In genomic region chr1:161153682-161154337, GRCh38 we compare ENCODE assay signal across 1 cellular context.
TF ChIP-seq lines count a peak whose summit lies in the region.

TSS of gene UFC1 (plus strand) at chr1:161153978. CDS start at chr1:161153998, 20 bp downstream.

TF ChIP-seq in K562, 482 proteins besides CTCF, POLR2A, EP300 and RAD21 (continued from another document and continues in another):
- TF ChIP-seq CHD7 (IDR thresholded peaks at IDR 0.05; ENCODE audit: low read depth, low read length), result no peak
- TF ChIP-seq CCNT2 (IDR thresholded peaks at IDR 0.05; ENCODE audit: borderline replicate concordance, extremely low read depth, insufficient read length, low read depth, low read length), result no peak
- peak; percentile 61 for TF ChIP-seq ETV1 (tag; conservative IDR thresholded peaks at IDR 0.05; ENCODE audit: low read depth)
- no peak for TF ChIP-seq SRSF1 (IDR thresholded peaks at IDR 0.05; ENCODE audit: low read depth, low read length)
- TF ChIP-seq TRIM24 (IDR thresholded peaks at IDR 0.05), result peak; percentile 17 to 93; a peak in 3 of 4 replicates
- no peak for TF ChIP-seq PTBP1 (IDR thresholded peaks at IDR 0.05; ENCODE audit: low read depth, low read length)
- no peak for TF ChIP-seq CC2D1A (IDR thresholded peaks at IDR 0.05)
- no peak; the same call in 1 of the 2 replicates for TF ChIP-seq SOX6 (IDR thresholded peaks at IDR 0.05)
- no peak for TF ChIP-seq MCM3 (IDR thresholded peaks at IDR 0.05)
- no peak for TF ChIP-seq TRIM25 (IDR thresholded peaks at IDR 0.05; ENCODE audit: borderline replicate concordance)
- TF ChIP-seq PML (IDR thresholded peaks at IDR 0.05; ENCODE audit: low read length), result no peak; the same call in 1 of the 2 replicates
- TF ChIP-seq, protein P1, sequence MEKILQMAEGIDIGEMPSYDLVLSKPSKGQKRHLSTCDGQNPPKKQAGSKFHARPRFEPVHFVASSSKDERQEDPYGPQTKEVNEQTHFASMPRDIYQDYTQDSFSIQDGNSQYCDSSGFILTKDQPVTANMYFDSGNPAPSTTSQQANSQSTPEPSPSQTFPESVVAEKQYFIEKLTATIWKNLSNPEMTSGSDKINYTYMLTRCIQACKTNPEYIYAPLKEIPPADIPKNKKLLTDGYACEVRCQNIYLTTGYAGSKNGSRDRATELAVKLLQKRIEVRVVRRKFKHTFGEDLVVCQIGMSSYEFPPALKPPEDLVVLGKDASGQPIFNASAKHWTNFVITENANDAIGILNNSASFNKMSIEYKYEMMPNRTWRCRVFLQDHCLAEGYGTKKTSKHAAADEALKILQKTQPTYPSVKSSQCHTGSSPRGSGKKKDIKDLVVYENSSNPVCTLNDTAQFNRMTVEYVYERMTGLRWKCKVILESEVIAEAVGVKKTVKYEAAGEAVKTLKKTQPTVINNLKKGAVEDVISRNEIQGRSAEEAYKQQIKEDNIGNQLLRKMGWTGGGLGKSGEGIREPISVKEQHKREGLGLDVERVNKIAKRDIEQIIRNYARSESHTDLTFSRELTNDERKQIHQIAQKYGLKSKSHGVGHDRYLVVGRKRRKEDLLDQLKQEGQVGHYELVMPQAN (IDR thresholded peaks at IDR 0.05; ENCODE audit: borderline replicate concordance), result peak; percentile 84
- no peak for TF ChIP-seq BCL6 (CRISPR knock-in tag; IDR thresholded peaks at IDR 0.05)
- peak; percentile 98 for TF ChIP-seq TAF9B (IDR thresholded peaks at IDR 0.05; ENCODE audit: partially characterized antibody)
- TF ChIP-seq CREM (IDR thresholded peaks at IDR 0.05; ENCODE audit: low read depth), result peak; percentile 73
- no peak for TF ChIP-seq ARHGAP35 (IDR thresholded peaks at IDR 0.05; ENCODE audit: partially characterized antibody)
- no peak for TF ChIP-seq IRF2 (CRISPR knock-in tag; IDR thresholded peaks at IDR 0.05)
- TF ChIP-seq RHOXF2B (CRISPR knock-in tag; conservative IDR thresholded peaks at IDR 0.05), result no peak
- TF ChIP-seq TCF3 (CRISPR knock-in tag; IDR thresholded peaks at IDR 0.05), result no peak
- no peak for TF ChIP-seq ZNF431 (CRISPR knock-in tag; IDR thresholded peaks at IDR 0.05)
- peak; percentile 79 for TF ChIP-seq RBFOX2 (IDR thresholded peaks at IDR 0.05; ENCODE audit: low read depth, low read length)
- peak in 1 of 2 experiments; percentile 85; a peak in 1 of 3 replicates for TF ChIP-seq CBX3 (IDR thresholded peaks at IDR 0.05; ENCODE audit: borderline replicate concordance in 1 of 2, low read length in 2 of 2)
- no peak for TF ChIP-seq ZNF134 (CRISPR knock-in tag; conservative IDR thresholded peaks at IDR 0.05)
- TF ChIP-seq GATA2 (CRISPR knock-in tag; IDR thresholded peaks at IDR 0.05), result no peak
- no peak for TF ChIP-seq RBM25 (IDR thresholded peaks at IDR 0.05; ENCODE audit: low read depth, low read length, severe bottlenecking)
- no peak for TF ChIP-seq MLLT1 (IDR thresholded peaks at IDR 0.05)
- no peak; the same call in none of the 2 replicates for TF ChIP-seq ZNF239 (CRISPR knock-in tag; IDR thresholded peaks at IDR 0.05)
- TF ChIP-seq, protein P2, sequence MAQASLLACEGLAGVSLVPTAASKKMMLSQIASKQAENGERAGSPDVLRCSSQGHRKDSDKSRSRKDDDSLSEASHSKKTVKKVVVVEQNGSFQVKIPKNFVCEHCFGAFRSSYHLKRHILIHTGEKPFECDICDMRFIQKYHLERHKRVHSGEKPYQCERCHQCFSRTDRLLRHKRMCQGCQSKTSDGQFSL (CRISPR knock-in tag; IDR thresholded peaks at IDR 0.05), result no peak
- TF ChIP-seq, protein P2 (tag; IDR thresholded peaks at IDR 0.05), result no peak; a peak in 1 of 4 replicates
- TF ChIP-seq STAG1 (CRISPR knock-in tag; IDR thresholded peaks at IDR 0.05; ENCODE audit: borderline replicate concordance), result no peak
- no peak for TF ChIP-seq COPS2 (conservative IDR thresholded peaks at IDR 0.05)
- peak; percentile 56; the same call in 1 of the 2 replicates for TF ChIP-seq MBD2 (IDR thresholded peaks at IDR 0.05; ENCODE audit: borderline replicate concordance, low read depth)
- no peak; the same call in 1 of the 2 replicates for TF ChIP-seq ZC3H11A (IDR thresholded peaks at IDR 0.05; ENCODE audit: low read depth, low read length)
- TF ChIP-seq, protein P3, sequence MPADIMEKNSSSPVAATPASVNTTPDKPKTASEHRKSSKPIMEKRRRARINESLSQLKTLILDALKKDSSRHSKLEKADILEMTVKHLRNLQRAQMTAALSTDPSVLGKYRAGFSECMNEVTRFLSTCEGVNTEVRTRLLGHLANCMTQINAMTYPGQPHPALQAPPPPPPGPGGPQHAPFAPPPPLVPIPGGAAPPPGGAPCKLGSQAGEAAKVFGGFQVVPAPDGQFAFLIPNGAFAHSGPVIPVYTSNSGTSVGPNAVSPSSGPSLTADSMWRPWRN (IDR thresholded peaks at IDR 0.05; ENCODE audit: low read depth), result 0 out of 2 replicates have a peak, but pooled peaks have one; percentile 40
- no peak for TF ChIP-seq KLF16 (IDR thresholded peaks at IDR 0.05)
- no peak for TF ChIP-seq PHB (CRISPR knock-in tag; IDR thresholded peaks at IDR 0.05)
- TF ChIP-seq CBX2 (IDR thresholded peaks at IDR 0.05; ENCODE audit: insufficient read depth, low read length, poor library complexity, severe bottlenecking), result no peak
- TF ChIP-seq NCOA1 (IDR thresholded peaks at IDR 0.05; ENCODE audit: low read depth), result peak; percentile 97
- peak; percentile 83 for TF ChIP-seq ZC3H8 (IDR thresholded peaks at IDR 0.05)
- TF ChIP-seq ATF4 (CRISPR knock-in tag; IDR thresholded peaks at IDR 0.05), result no peak
- no peak for TF ChIP-seq PCBP1 (IDR thresholded peaks at IDR 0.05; ENCODE audit: low read depth, low read length, poor library complexity, severe bottlenecking)
- TF ChIP-seq NCOA4 (IDR thresholded peaks at IDR 0.05; ENCODE audit: partially characterized antibody), result no peak
- TF ChIP-seq GTF2E2 (tag; IDR thresholded peaks at IDR 0.05), result peak; percentile 95
- peak; percentile 83 for TF ChIP-seq NEUROD1 (IDR thresholded peaks at IDR 0.05; ENCODE audit: borderline replicate concordance, low read depth, low read length, partially characterized antibody)
- TF ChIP-seq LCOR (CRISPR knock-in tag; IDR thresholded peaks at IDR 0.05), result peak; percentile 94
- TF ChIP-seq FOXJ3 (CRISPR knock-in tag; IDR thresholded peaks at IDR 0.05), result no peak
